In the genomic region with DNA sequence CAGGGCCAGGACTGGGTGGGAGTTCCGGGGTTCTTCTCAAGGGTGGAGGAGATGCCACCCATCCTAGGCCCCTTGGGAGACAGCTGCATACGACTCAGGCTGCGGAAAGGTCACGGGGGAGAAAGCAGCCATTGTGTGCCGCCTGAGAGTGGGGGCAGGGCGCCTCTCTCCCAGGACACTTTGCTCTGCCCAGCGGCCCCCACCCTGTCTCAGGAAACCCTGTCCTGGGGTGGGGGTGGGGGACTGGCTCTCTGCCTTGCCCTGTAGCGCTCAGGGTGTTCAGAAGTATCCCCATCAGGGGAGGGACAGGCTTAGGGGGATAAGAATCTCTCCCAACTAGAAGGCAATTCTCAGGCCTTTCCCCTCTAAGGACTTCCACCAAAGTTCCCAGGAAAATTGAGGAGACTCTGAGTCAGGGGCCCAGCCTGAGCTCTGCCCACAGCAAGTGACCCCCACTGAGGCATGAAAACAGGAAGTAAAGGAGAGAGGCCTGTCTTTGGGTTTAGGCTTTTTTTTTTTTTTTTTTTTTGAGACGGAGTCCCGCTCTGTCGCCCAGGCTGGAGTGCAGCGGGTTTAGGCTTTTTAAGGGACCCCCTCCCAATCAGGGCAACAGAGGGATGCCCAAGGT, we compare ENCODE assay signal across 1 cellular context.
TF ChIP-seq lines count a peak whose summit lies in the region.

No MANE protein-coding gene starts in this region.

TF ChIP-seq in endothelial cell of umbilical vein, 7 proteins besides CTCF, POLR2A, EP300 and RAD21:
- no peak for TF ChIP-seq EZH2 (IDR thresholded peaks at IDR 0.05; ENCODE audit: borderline replicate concordance, low read depth, low read length, severe bottlenecking)
- TF ChIP-seq GATA2 (IDR thresholded peaks at IDR 0.05; ENCODE audit: insufficient read depth, insufficient read length, low read depth, low read length): no peak
- no peak for TF ChIP-seq JUN (IDR thresholded peaks at IDR 0.05; ENCODE audit: borderline replicate concordance, insufficient read depth, insufficient read length, low read depth)
- TF ChIP-seq, protein P1, sequence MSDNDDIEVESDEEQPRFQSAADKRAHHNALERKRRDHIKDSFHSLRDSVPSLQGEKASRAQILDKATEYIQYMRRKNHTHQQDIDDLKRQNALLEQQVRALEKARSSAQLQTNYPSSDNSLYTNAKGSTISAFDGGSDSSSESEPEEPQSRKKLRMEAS (IDR thresholded peaks at IDR 0.05; ENCODE audit: insufficient read depth, insufficient read length): no peak
- no peak for TF ChIP-seq POLR2AphosphoS5 (IDR thresholded peaks at IDR 0.05; ENCODE audit: insufficient read depth, low read depth, low read length)
- no peak for TF ChIP-seq MYC (IDR thresholded peaks at IDR 0.05; ENCODE audit: low read depth, low read length)
